ENCODE assay signal across 9 cellular contexts in the genomic region with DNA sequence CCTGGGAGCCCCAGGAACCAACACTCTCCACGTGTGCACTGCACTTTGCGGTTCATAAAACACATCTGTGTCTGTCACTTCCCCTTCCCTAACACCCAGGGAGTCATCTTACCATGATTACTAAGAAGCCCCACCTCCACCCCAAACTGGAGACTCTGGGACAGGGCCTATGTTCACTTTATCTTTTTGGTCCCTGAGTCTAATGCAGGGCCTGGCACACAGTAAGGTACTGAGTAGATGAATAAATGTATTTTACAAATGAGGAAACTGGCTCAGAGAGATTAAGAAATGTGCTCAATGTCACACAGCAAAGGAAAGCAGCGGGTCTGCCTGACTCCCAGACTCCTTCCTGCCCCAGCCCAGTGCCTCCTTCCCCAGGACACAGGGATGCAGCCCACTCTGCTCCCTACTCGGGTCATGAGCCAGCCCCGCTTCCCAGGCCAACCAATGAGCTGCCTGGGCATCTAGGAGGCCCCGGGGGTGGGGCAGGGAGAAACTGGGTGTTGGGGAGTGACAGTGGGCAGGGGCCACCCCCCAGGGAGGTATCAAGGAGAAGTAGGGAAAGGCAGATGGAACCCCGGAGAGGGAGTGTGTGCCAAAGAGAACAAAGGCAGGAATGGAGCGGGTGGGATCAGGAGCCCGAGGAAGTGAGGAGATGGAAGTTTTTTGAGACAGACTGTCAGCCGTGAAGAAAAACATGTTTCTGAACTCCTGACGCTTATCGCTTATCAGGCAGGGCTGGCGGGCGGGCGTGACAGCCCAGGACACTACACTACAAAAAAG. TPM values are rescaled to one million over a fixed set of nuclear protein-coding genes. Genes with fewer than 3 reads are reported as not detected.
DNase-seq lines count a peak whose midpoint lies in the region; ATAC-seq and TF ChIP-seq lines count a peak whose summit lies in the region.
"Had no signal": no experiment of that assay in that cellular context is flagged by ENCODE, and none has a peak within 500 bp of the region (broad histone marks: within the 10 kb centered on the region; RNA-seq: fewer than 3 reads in every experiment).

No MANE protein-coding gene starts in this region.

- no peak overlapping the region for H3K27ac ChIP-seq in endodermal cell (ENCODE audit: low read depth, low read length)
- H3K27ac ChIP-seq in coronary artery: peak overlapping the region in 1 of 2 donors; percentile 28

- TF ChIP-seq CTCF in endodermal cell (conservative IDR thresholded peaks at IDR 0.05) (no peak), nephron (IDR thresholded peaks at IDR 0.05; ENCODE audit: unreplicated experiment in 3 of 3) (no peak), coronary artery (IDR thresholded peaks at IDR 0.05) (no peak)

- H3K4me3 ChIP-seq in NT2/D1 (ENCODE audit: insufficient read length, low read depth): no peak overlapping the region
- H3K4me3 ChIP-seq in endodermal cell (ENCODE audit: low read length): no peak overlapping the region
- no peak overlapping the region for H3K4me3 ChIP-seq in coronary artery

- H3K36me3 ChIP-seq in NT2/D1 (ENCODE audit: insufficient read depth, insufficient read length, low read length) (peaks cover 53% of the 10 kb centered on the region), endodermal cell (ENCODE audit: control insufficient read depth, insufficient read depth, low read length) (peaks cover 18% of the 10 kb centered on the region)

- peak; percentile 75 for DNase-seq in ELF-1 (ENCODE audit: low read depth, low spot score)
- DNase-seq in NT2/D1 (ENCODE audit: low read depth, low spot score): no peak
- no peak for DNase-seq in endodermal cell
- DNase-seq in RPMI8226: no peak
- no peak for DNase-seq in coronary artery (ENCODE audit: low spot score)
- DNase-seq in activated T-cell treated with anti-CD3 and anti-CD28 coated beads, Interleukin-2, amount 50 U/mL, for 1 hour: no peak

- no peaks in the 10 kb centered on the region for H3K9me3 Mint-ChIP-seq in endodermal cell
- H3K9me3 Mint-ChIP-seq in nephron: no peaks in the 10 kb centered on the region
- H3K9me3 Mint-ChIP-seq: central memory CD8-positive, alpha-beta T cell had no signal

- H3K9ac ChIP-seq in NT2/D1 (ENCODE audit: insufficient read length, low read depth) (peak overlapping the region; percentile 0), endodermal cell (ENCODE audit: extremely low read depth, low read length, poor library complexity, severe bottlenecking) (no peak overlapping the region)

- ATAC-seq in HG03520 (IDR thresholded peaks at IDR 0.05; ENCODE audit: unreplicated experiment): no peak

- H3K4me1 ChIP-seq in NT2/D1 (ENCODE audit: insufficient read depth, insufficient read length): peaks cover 45% of the 10 kb centered on the region
- H3K4me1 ChIP-seq in endodermal cell (ENCODE audit: control insufficient read depth, insufficient read depth, low read length): peaks cover 14% of the 10 kb centered on the region

- H3K36me3 Mint-ChIP-seq in endodermal cell (ENCODE audit: low read depth): no peaks in the 10 kb centered on the region
- H3K36me3 Mint-ChIP-seq in nephron (ENCODE audit: low read depth): no peaks in the 10 kb centered on the region

- H3K27me3 ChIP-seq in NT2/D1 (ENCODE audit: insufficient read depth, insufficient read length): no peaks in the 10 kb centered on the region
- H3K27me3 ChIP-seq in endodermal cell (ENCODE audit: control insufficient read depth, insufficient read depth, low read length, poor library complexity, severe bottlenecking): no peaks in the 10 kb centered on the region

- H3K27ac Mint-ChIP-seq in endodermal cell (peak overlapping the region; percentile 68), nephron (peak overlapping the region; percentile 37 to 72 (median 67))

- no peaks in the 10 kb centered on the region for H3K27me3 Mint-ChIP-seq in endodermal cell (ENCODE audit: insufficient read depth)
- H3K27me3 Mint-ChIP-seq in nephron (ENCODE audit: low read depth): peaks cover 3% of the 10 kb centered on the region

- no peak overlapping the region for H3K4me3 Mint-ChIP-seq in endodermal cell
- peak overlapping the region in 1 of 3 experiments; percentile 12 for H3K4me3 Mint-ChIP-seq in nephron
- H3K4me3 Mint-ChIP-seq: central memory CD8-positive, alpha-beta T cell had no signal

- H3K4me1 Mint-ChIP-seq in endodermal cell: peaks cover 43% of the 10 kb centered on the region
- peaks cover 38% of the 10 kb centered on the region for H3K4me1 Mint-ChIP-seq in nephron
- H3K4me1 Mint-ChIP-seq: central memory CD8-positive, alpha-beta T cell had no signal

- WGBS in endodermal cell (ENCODE audit: insufficient coverage in 1 of 2, insufficient read length in 1 of 2), 2 experiments: 73 to 84% methylated on average over 7 to 15 of the region's 15 CpGs

- no peaks in the 10 kb centered on the region for H3K9me3 ChIP-seq in NT2/D1 (ENCODE audit: insufficient read depth, low read length)
- no peaks in the 10 kb centered on the region for H3K9me3 ChIP-seq in endodermal cell (ENCODE audit: control insufficient read depth, low read length)

RNA-seq across cellular contexts. Expression of gene SHB, which starts 30.5 kb away (rescaled TPM):
- total RNA-seq in endodermal cell: 10 to 100 TPM; 28.1 to 38.1 TPM
- 10.8 TPM for polyA plus RNA-seq in endodermal cell (2013, experiment 1 of 2)
- polyA plus RNA-seq in endodermal cell (2013, experiment 2 of 2): 12.5 TPM
